In the genomic region with DNA sequence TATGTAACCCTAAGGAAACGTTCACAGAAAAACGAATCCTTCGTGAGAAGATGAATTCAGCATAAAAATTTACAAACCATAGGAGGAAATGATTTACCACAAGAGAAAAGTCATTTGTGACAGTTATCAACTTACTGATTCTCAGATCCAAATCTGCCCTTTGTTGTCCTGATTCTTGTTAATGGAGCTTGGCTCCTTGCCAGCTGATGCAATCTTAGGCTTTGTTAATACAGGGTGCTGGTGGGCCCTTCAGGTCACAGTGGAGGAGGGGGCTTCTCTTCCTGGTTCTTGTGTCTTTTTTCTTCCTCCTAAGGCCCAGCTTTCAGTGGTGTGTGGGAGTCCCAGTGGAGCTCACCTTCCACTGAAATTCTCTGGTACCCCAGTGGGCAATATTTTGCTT, we compare ENCODE assay signal across 18 cellular contexts.
A peak's percentile ranks its signal among the peaks of the same experiment; 100 is the strongest.
DNase-seq lines count a peak whose midpoint lies in the region; ATAC-seq and TF ChIP-seq lines count a peak whose summit lies in the region.
"Had no signal": no experiment of that assay in that cellular context is flagged by ENCODE, and none has a peak within 500 bp of the region (broad histone marks: within the 10 kb centered on the region; RNA-seq: fewer than 3 reads in every experiment).

No MANE protein-coding gene starts in this region.

- DNase-seq in NCI-H2171 treated with DMSO at 0.1 percent for 48 hours (lab: John Stamatoyannopoulos, UW): peak; percentile 31
- DNase-seq in NCI-H2171 (lab: John Stamatoyannopoulos, UW): no peak
- peak; percentile 91 for DNase-seq in DND-41
- peak; percentile 61 for DNase-seq in NCI-H1105 treated with DMSO at 0.1 percent for 48 hours (lab: John Stamatoyannopoulos, UW)
- peak; percentile 60 for DNase-seq in SK-N-DZ (ENCODE audit: low spot score)
- DNase-seq in NCI-H226: no peak
- DNase-seq in OCI-M2 (lab: John Stamatoyannopoulos, UW; ENCODE audit: unreplicated experiment): no peak
- no peak for DNase-seq in DMS 273 treated with DMSO at 0.1 percent for 48 hours (lab: John Stamatoyannopoulos, UW)
- DNase-seq: CD8-positive, alpha-beta memory T cell; H7; HFFc6; MV-4-11; NCI-H187 treated with DMSO at 0.1 percent for 48 hours; T-cell had no signal

- no peak for TF ChIP-seq CTCF in DND-41 (IDR thresholded peaks at IDR 0.05; ENCODE audit: borderline replicate concordance, extremely low read depth, low read length, poor library complexity, severe bottlenecking)

- peak overlapping the region; percentile 95 for H3K27ac ChIP-seq in DND-41 (ENCODE audit: low read length)
- H3K27ac ChIP-seq: C4-2B, HL-60, KMS-11 had no signal

- H3K27me3 ChIP-seq in DND-41 (ENCODE audit: insufficient read depth, low read length, poor library complexity): no peaks in the 10 kb centered on the region

- H3K36me3 ChIP-seq in DND-41 (ENCODE audit: insufficient read depth, low read length): no peaks in the 10 kb centered on the region

- no peaks in the 10 kb centered on the region for H3K9me3 ChIP-seq in DND-41 (ENCODE audit: insufficient read depth, low read length, severe bottlenecking)

- H3K79me2 ChIP-seq in DND-41 (ENCODE audit: insufficient read depth, low read length): no peaks in the 10 kb centered on the region

- H3K4me3 ChIP-seq in DND-41 (ENCODE audit: low read depth in 1 of 2, low read length in 2 of 2): 0 out of 4 replicates have a peak overlapping the region, but pooled peaks of 1 of the 2 experiments have one; percentile 13

- peak overlapping the region; percentile 45; the same call in 1 of the 2 replicates for H2AFZ ChIP-seq in DND-41 (ENCODE audit: low read depth, low read length)

- H3K4me1 ChIP-seq in DND-41 (ENCODE audit: insufficient read depth, low read length): peaks cover 52% of the 10 kb centered on the region

- peak; percentile 82 for ATAC-seq in DND-41 (ENCODE audit: insufficient read depth, low read depth)
- ATAC-seq: Panc1, T-cell had no signal

- H3K9ac ChIP-seq in DND-41 (ENCODE audit: low read depth, low read length): peak overlapping the region; percentile 49
- H3K9ac ChIP-seq: KMS-11 had no signal

- no peaks in the 10 kb centered on the region for H4K20me1 ChIP-seq in DND-41 (ENCODE audit: insufficient read depth, low read length)

- H3K4me2 ChIP-seq in DND-41 (ENCODE audit: insufficient read depth, low read length): peak overlapping the region; percentile 51
- H3K4me2 ChIP-seq: KMS-11 had no signal

Comparison
In these comparisons a context has a peak if more than half of its experiments do, and no peak if none do; other contexts are left out.
1. DNase-seq: peak in NCI-H2171 treated with DMSO at 0.1 percent for 48 hours (single experiment), DND-41 (single experiment), NCI-H1105 treated with DMSO at 0.1 percent for 48 hours (single experiment) and SK-N-DZ (single experiment); none in NCI-H2171 (single experiment), NCI-H226 (single experiment), OCI-M2 (single experiment) and DMS 273 treated with DMSO at 0.1 percent for 48 hours (single experiment).